ENCODE assay signal across 1 cellular context in the genomic region with DNA sequence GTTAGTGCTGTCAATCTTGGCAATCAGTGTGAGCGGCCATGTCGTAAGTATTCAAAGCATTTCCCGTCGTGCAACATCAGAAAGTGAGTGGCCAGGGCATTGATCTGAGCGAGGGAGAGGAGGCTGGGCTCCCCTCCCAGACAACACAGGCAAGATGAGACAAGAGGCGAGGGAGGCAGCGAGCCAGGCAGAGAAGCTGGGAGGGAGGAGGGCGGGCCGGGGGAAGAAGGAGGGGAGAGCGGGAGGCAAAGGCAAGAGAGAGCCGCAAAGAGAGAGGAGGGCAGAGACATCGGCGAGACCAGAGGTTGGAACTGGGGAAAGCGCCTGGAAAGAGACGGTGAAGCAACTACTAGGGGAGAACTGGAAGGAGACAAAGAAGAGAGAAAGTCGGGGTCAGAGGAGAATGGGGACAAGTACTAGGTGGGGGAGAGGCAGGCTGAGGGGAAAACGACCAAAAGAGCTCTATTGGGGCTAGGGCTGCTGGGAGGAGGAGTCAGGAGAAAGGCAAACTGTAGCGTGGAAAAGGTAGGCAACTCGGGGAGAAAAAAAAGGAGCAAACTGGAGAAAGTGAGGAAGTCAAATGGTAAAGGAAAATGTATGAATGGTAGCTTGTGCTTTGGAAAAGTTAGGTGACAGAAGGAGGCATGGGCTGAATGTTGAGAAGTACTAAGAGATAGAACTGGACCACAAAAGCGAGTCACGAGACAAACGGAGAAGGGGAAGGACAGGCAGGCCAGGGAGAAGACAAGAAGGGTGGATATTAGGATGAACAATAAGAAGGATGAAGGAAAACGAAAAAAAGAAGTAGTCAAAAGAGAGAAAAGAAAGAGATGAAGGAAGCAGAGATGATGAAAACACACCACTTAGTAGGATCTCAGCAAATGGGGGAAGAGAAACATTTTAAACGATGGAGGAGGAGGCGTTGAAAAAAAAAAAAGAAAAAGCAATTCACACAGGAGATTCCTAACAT.
TF ChIP-seq lines count a peak whose summit lies in the region.

No MANE protein-coding gene starts in this region.

TF ChIP-seq in K562, 482 proteins besides CTCF, POLR2A, EP300 and RAD21 (continued from another document and continues in another):
- TF ChIP-seq, protein P1, sequence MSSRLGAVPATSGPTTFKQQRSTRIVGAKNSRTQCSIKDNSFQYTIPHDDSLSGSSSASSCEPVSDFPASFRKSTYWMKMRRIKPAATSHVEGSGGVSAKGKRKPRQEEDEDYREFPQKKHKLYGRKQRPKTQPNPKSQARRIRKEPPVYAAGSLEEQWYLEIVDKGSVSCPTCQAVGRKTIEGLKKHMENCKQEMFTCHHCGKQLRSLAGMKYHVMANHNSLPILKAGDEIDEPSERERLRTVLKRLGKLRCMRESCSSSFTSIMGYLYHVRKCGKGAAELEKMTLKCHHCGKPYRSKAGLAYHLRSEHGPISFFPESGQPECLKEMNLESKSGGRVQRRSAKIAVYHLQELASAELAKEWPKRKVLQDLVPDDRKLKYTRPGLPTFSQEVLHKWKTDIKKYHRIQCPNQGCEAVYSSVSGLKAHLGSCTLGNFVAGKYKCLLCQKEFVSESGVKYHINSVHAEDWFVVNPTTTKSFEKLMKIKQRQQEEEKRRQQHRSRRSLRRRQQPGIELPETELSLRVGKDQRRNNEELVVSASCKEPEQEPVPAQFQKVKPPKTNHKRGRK (tag; IDR thresholded peaks at IDR 0.05) = peak; percentile 77
- TF ChIP-seq, protein P2, sequence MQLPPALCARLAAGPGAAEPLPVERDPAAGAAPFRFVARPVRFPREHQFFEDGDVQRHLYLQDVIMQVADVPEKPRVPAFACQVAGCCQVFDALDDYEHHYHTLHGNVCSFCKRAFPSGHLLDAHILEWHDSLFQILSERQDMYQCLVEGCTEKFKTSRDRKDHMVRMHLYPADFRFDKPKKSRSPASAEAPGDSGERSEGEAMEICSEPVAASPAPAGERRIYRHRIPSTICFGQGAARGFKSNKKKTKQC (CRISPR knock-in tag; IDR thresholded peaks at IDR 0.05) = no peak
- TF ChIP-seq CSDE1 (IDR thresholded peaks at IDR 0.05) (no peak), ZNF764 (CRISPR knock-in tag; IDR thresholded peaks at IDR 0.05; ENCODE audit: low read depth) (no peak), NCOA1 (IDR thresholded peaks at IDR 0.05; ENCODE audit: low read depth) (no peak), PTTG1 (tag; IDR thresholded peaks at IDR 0.05; ENCODE audit: low read depth) (no peak), MTF1 (CRISPR knock-in tag; IDR thresholded peaks at IDR 0.05; ENCODE audit: borderline replicate concordance) (no peak), ZNF217 (CRISPR knock-in tag; IDR thresholded peaks at IDR 0.05) (no peak), CTBP1 (IDR thresholded peaks at IDR 0.05; ENCODE audit: borderline replicate concordance) (peak; percentile 37; the same call in 1 of the 2 replicates), SMARCA4 (IDR thresholded peaks at IDR 0.05) (no peak), ESRRA (IDR thresholded peaks at IDR 0.05; ENCODE audit: borderline replicate concordance, low read depth) (no peak), ZNF668 (CRISPR knock-in tag; IDR thresholded peaks at IDR 0.05) (no peak), U2AF2 (optimal IDR thresholded peaks at IDR 0.05; ENCODE audit: low read depth, low read length) (no peak), KAT8 (IDR thresholded peaks at IDR 0.05; ENCODE audit: low read depth) (no peak), PHB (CRISPR knock-in tag; IDR thresholded peaks at IDR 0.05) (no peak), CHCHD3 (CRISPR knock-in tag; IDR thresholded peaks at IDR 0.05) (no peak), ZNF77 (CRISPR knock-in tag; IDR thresholded peaks at IDR 0.05) (no peak), ZNF780A (CRISPR knock-in tag; IDR thresholded peaks at IDR 0.05) (no peak), ZNF311 (CRISPR knock-in tag; IDR thresholded peaks at IDR 0.05) (no peak), ZNF589 (CRISPR knock-in tag; IDR thresholded peaks at IDR 0.05; ENCODE audit: low read depth) (no peak), GATAD2A (IDR thresholded peaks at IDR 0.05) (no peak), JUND (IDR thresholded peaks at IDR 0.05; ENCODE audit: borderline replicate concordance, low read depth, low read length) (no peak), JUND (tag; IDR thresholded peaks at IDR 0.05; ENCODE audit: borderline replicate concordance, low read depth, low read length) (no peak), ZNF79 (CRISPR knock-in tag; IDR thresholded peaks at IDR 0.05; ENCODE audit: low read depth) (no peak), ZNF121 (CRISPR knock-in tag; conservative IDR thresholded peaks at IDR 0.05) (no peak), ARNT (IDR thresholded peaks at IDR 0.05) (no peak; a peak in 1 of 4 replicates), ZBTB7A (IDR thresholded peaks at IDR 0.05; ENCODE audit: borderline replicate concordance, control insufficient read depth, low read depth, low read length) (no peak), CEBPG (CRISPR knock-in tag; IDR thresholded peaks at IDR 0.05) (no peak), CEBPG (tag; conservative IDR thresholded peaks at IDR 0.05 in 1 of 2, IDR thresholded peaks at IDR 0.05 in 1 of 2) (no peak), GATA2 (CRISPR knock-in tag; IDR thresholded peaks at IDR 0.05) (no peak), NR2C1 (IDR thresholded peaks at IDR 0.05) (no peak), NR2C1 (tag; IDR thresholded peaks at IDR 0.05) (no peak), OTX1 (CRISPR knock-in tag; IDR thresholded peaks at IDR 0.05) (no peak), THRAP3 (IDR thresholded peaks at IDR 0.05; ENCODE audit: borderline replicate concordance) (0 out of 2 replicates have a peak, but pooled peaks have one; percentile 17), RBM14 (IDR thresholded peaks at IDR 0.05; ENCODE audit: borderline replicate concordance, insufficient read depth, low read depth, low read length) (no peak), TBP (optimal IDR thresholded peaks at IDR 0.05; ENCODE audit: low read depth, low read length) (no peak), SRSF7 (optimal IDR thresholded peaks at IDR 0.05; ENCODE audit: low read depth, low read length) (no peak)
- TF ChIP-seq, protein P3, sequence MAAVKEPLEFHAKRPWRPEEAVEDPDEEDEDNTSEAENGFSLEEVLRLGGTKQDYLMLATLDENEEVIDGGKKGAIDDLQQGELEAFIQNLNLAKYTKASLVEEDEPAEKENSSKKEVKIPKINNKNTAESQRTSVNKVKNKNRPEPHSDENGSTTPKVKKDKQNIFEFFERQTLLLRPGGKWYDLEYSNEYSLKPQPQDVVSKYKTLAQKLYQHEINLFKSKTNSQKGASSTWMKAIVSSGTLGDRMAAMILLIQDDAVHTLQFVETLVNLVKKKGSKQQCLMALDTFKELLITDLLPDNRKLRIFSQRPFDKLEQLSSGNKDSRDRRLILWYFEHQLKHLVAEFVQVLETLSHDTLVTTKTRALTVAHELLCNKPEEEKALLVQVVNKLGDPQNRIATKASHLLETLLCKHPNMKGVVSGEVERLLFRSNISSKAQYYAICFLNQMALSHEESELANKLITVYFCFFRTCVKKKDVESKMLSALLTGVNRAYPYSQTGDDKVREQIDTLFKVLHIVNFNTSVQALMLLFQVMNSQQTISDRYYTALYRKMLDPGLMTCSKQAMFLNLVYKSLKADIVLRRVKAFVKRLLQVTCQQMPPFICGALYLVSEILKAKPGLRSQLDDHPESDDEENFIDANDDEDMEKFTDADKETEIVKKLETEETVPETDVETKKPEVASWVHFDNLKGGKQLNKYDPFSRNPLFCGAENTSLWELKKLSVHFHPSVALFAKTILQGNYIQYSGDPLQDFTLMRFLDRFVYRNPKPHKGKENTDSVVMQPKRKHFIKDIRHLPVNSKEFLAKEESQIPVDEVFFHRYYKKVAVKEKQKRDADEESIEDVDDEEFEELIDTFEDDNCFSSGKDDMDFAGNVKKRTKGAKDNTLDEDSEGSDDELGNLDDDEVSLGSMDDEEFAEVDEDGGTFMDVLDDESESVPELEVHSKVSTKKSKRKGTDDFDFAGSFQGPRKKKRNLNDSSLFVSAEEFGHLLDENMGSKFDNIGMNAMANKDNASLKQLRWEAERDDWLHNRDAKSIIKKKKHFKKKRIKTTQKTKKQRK (IDR thresholded peaks at IDR 0.05; ENCODE audit: borderline replicate concordance, low read depth, low read length) = no peak
- TF ChIP-seq, protein P4, sequence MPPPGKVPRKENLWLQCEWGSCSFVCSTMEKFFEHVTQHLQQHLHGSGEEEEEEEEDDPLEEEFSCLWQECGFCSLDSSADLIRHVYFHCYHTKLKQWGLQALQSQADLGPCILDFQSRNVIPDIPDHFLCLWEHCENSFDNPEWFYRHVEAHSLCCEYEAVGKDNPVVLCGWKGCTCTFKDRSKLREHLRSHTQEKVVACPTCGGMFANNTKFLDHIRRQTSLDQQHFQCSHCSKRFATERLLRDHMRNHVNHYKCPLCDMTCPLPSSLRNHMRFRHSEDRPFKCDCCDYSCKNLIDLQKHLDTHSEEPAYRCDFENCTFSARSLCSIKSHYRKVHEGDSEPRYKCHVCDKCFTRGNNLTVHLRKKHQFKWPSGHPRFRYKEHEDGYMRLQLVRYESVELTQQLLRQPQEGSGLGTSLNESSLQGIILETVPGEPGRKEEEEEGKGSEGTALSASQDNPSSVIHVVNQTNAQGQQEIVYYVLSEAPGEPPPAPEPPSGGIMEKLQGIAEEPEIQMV (tag; conservative IDR thresholded peaks at IDR 0.05; ENCODE audit: low read depth) = no peak
- TF ChIP-seq, protein P5, sequence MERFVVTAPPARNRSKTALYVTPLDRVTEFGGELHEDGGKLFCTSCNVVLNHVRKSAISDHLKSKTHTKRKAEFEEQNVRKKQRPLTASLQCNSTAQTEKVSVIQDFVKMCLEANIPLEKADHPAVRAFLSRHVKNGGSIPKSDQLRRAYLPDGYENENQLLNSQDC (CRISPR knock-in tag; IDR thresholded peaks at IDR 0.05) = no peak
- TF ChIP-seq, protein P6, sequence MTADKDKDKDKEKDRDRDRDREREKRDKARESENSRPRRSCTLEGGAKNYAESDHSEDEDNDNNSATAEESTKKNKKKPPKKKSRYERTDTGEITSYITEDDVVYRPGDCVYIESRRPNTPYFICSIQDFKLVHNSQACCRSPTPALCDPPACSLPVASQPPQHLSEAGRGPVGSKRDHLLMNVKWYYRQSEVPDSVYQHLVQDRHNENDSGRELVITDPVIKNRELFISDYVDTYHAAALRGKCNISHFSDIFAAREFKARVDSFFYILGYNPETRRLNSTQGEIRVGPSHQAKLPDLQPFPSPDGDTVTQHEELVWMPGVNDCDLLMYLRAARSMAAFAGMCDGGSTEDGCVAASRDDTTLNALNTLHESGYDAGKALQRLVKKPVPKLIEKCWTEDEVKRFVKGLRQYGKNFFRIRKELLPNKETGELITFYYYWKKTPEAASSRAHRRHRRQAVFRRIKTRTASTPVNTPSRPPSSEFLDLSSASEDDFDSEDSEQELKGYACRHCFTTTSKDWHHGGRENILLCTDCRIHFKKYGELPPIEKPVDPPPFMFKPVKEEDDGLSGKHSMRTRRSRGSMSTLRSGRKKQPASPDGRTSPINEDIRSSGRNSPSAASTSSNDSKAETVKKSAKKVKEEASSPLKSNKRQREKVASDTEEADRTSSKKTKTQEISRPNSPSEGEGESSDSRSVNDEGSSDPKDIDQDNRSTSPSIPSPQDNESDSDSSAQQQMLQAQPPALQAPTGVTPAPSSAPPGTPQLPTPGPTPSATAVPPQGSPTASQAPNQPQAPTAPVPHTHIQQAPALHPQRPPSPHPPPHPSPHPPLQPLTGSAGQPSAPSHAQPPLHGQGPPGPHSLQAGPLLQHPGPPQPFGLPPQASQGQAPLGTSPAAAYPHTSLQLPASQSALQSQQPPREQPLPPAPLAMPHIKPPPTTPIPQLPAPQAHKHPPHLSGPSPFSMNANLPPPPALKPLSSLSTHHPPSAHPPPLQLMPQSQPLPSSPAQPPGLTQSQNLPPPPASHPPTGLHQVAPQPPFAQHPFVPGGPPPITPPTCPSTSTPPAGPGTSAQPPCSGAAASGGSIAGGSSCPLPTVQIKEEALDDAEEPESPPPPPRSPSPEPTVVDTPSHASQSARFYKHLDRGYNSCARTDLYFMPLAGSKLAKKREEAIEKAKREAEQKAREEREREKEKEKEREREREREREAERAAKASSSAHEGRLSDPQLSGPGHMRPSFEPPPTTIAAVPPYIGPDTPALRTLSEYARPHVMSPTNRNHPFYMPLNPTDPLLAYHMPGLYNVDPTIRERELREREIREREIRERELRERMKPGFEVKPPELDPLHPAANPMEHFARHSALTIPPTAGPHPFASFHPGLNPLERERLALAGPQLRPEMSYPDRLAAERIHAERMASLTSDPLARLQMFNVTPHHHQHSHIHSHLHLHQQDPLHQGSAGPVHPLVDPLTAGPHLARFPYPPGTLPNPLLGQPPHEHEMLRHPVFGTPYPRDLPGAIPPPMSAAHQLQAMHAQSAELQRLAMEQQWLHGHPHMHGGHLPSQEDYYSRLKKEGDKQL (CRISPR knock-in tag; IDR thresholded peaks at IDR 0.05; ENCODE audit: borderline replicate concordance) = no peak
- TF ChIP-seq, protein P7, sequence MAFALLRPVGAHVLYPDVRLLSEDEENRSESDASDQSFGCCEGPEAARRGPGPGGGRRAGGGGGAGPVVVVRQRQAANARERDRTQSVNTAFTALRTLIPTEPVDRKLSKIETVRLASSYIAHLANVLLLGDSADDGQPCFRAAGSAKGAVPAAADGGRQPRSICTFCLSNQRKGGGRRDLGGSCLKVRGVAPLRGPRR (CRISPR knock-in tag; IDR thresholded peaks at IDR 0.05) = no peak
- TF ChIP-seq, protein P8, sequence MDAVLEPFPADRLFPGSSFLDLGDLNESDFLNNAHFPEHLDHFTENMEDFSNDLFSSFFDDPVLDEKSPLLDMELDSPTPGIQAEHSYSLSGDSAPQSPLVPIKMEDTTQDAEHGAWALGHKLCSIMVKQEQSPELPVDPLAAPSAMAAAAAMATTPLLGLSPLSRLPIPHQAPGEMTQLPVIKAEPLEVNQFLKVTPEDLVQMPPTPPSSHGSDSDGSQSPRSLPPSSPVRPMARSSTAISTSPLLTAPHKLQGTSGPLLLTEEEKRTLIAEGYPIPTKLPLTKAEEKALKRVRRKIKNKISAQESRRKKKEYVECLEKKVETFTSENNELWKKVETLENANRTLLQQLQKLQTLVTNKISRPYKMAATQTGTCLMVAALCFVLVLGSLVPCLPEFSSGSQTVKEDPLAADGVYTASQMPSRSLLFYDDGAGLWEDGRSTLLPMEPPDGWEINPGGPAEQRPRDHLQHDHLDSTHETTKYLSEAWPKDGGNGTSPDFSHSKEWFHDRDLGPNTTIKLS (IDR thresholded peaks at IDR 0.05; ENCODE audit: borderline replicate concordance, low read depth) = no peak
- TF ChIP-seq, protein P9, sequence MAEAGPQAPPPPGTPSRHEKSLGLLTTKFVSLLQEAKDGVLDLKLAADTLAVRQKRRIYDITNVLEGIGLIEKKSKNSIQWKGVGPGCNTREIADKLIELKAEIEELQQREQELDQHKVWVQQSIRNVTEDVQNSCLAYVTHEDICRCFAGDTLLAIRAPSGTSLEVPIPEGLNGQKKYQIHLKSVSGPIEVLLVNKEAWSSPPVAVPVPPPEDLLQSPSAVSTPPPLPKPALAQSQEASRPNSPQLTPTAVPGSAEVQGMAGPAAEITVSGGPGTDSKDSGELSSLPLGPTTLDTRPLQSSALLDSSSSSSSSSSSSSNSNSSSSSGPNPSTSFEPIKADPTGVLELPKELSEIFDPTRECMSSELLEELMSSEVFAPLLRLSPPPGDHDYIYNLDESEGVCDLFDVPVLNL (CRISPR knock-in tag; IDR thresholded peaks at IDR 0.05; ENCODE audit: low read depth) = no peak
- TF ChIP-seq, protein P10, sequence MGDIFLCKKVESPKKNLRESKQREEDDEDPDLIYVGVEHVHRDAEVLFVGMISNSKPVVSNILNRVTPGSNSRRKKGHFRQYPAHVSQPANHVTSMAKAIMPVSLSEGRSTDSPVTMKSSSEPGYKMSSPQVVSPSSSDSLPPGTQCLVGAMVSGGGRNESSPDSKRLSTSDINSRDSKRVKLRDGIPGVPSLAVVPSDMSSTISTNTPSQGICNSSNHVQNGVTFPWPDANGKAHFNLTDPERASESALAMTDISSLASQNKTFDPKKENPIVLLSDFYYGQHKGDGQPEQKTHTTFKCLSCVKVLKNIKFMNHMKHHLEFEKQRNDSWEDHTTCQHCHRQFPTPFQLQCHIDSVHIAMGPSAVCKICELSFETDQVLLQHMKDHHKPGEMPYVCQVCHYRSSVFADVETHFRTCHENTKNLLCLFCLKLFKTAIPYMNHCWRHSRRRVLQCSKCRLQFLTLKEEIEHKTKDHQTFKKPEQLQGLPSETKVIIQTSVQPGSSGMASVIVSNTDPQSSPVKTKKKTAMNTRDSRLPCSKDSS (IDR thresholded peaks at IDR 0.05; ENCODE audit: low read depth, partially characterized antibody) = no peak
